ENCODE assay signal across 12 cellular contexts in genomic region chr7:139494835-139495568, GRCh38. TPM values are rescaled to one million over a fixed set of nuclear protein-coding genes. Genes with fewer than 3 reads are reported as not detected.
A peak's percentile ranks its signal among the peaks of the same experiment; 100 is the strongest.
DNase-seq lines count a peak whose midpoint lies in the region; ATAC-seq lines count a peak whose summit lies in the region.
"Had no signal": no experiment of that assay in that cellular context is flagged by ENCODE, and none has a peak within 500 bp of the region (broad histone marks: within the 10 kb centered on the region; RNA-seq: fewer than 3 reads in every experiment).

No MANE protein-coding gene starts in this region.

- CTCF ChIA-PET in activated CD8-positive, alpha-beta memory T cell treated with anti-CD3 and anti-CD28 coated beads, Interleukin-2, amount 10 ng/mL, durations not matched to agents 7 days and 5 days (lab: Charles Lee), result interaction anchor here (0.9 to 2.5 kb wide), 3 partner anchors 13 to 126 kb away, joined by 3 to 10 read pairs (median 4); no protein-coding TSS in a partner anchor

- peaks cover 2% of the 10 kb centered on the region for H3K9me3 Mint-ChIP-seq in activated CD8-positive, alpha-beta memory T cell treated with anti-CD3 and anti-CD28 coated beads, Interleukin-2, amount 10 ng/mL, durations not matched to agents 7 days and 5 days (ENCODE audit: low read depth)

- peak; percentile 70 for DNase-seq in activated CD8-positive, alpha-beta memory T cell treated with anti-CD3 and anti-CD28 coated beads, Interleukin-2, amount 10 ng/mL, durations not matched to agents 7 days and 5 days
- no peak for DNase-seq in activated CD8-positive, alpha-beta memory T cell treated with anti-CD3 and anti-CD28 coated beads for 24 hours
- DNase-seq in NCI-H1417 (lab: John Stamatoyannopoulos, UW) (peak; percentile 92 to 97 (median 96)), putamen (ENCODE audit: low spot score) (peak; percentile 39), HuH-7 (ENCODE audit: low spot score) (no peak), NCI-H524 treated with DMSO at 0.1 percent for 48 hours (lab: John Stamatoyannopoulos, UW) (no peak), cortex of kidney (lab: John Stamatoyannopoulos, UW) (no peak)
- DNase-seq: CD8-positive, alpha-beta memory T cell had no signal

- peak; percentile 85 for ATAC-seq in activated CD8-positive, alpha-beta memory T cell treated with anti-CD3 and anti-CD28 coated beads, Interleukin-2, amount 10 ng/mL, durations not matched to agents 7 days and 5 days
- ATAC-seq in GM21825 (IDR thresholded peaks at IDR 0.05; ENCODE audit: unreplicated experiment), result peak; percentile 90

- peaks cover 28% of the 10 kb centered on the region for H3K4me1 Mint-ChIP-seq in activated CD8-positive, alpha-beta memory T cell treated with anti-CD3 and anti-CD28 coated beads, Interleukin-2, amount 10 ng/mL, durations not matched to agents 7 days and 5 days

- H3K27ac Mint-ChIP-seq in activated CD8-positive, alpha-beta memory T cell treated with anti-CD3 and anti-CD28 coated beads, Interleukin-2, amount 10 ng/mL, durations not matched to agents 7 days and 5 days, result peak overlapping the region; percentile 64

- peaks cover 16% of the 10 kb centered on the region for H3K27me3 Mint-ChIP-seq in activated CD8-positive, alpha-beta memory T cell treated with anti-CD3 and anti-CD28 coated beads, Interleukin-2, amount 10 ng/mL, durations not matched to agents 7 days and 5 days

- no peak overlapping the region for H3K4me3 Mint-ChIP-seq in activated CD8-positive, alpha-beta memory T cell treated with anti-CD3 and anti-CD28 coated beads, Interleukin-2, amount 10 ng/mL, durations not matched to agents 7 days and 5 days
- H3K4me3 Mint-ChIP-seq: CD8-positive, alpha-beta memory T cell had no signal

- H3K36me3 Mint-ChIP-seq in activated CD8-positive, alpha-beta memory T cell treated with anti-CD3 and anti-CD28 coated beads, Interleukin-2, amount 10 ng/mL, durations not matched to agents 7 days and 5 days, result no peaks in the 10 kb centered on the region

RNA-seq across cellular contexts. Expression of gene KLRG2, which starts 11.5 kb away (rescaled TPM):
- under 1 TPM in 1 of 2 experiments, not detected in 1; 0.30 TPM for total RNA-seq in activated CD8-positive, alpha-beta memory T cell treated with anti-CD3 and anti-CD28 coated beads, Interleukin-2, amount 10 ng/mL, durations not matched to agents 7 days and 5 days

RNA-seq across cellular contexts. Expression of gene CLEC2L, which starts 28.5 kb away (rescaled TPM):
- total RNA-seq in activated CD8-positive, alpha-beta memory T cell treated with anti-CD3 and anti-CD28 coated beads, Interleukin-2, amount 10 ng/mL, durations not matched to agents 7 days and 5 days, result not detected
- total RNA-seq: astrocyte; CD8-positive, alpha-beta memory T cell; kidney epithelial cell; M059J had no signal

Comparison
In these comparisons a context has a peak if more than half of its experiments do, and no peak if none do; other contexts are left out.
1. DNase-seq: peak in activated CD8-positive, alpha-beta memory T cell treated with anti-CD3 and anti-CD28 coated beads, Interleukin-2, amount 10 ng/mL, durations not matched to agents 7 days and 5 days (single experiment), NCI-H1417 (3 of 3) and putamen (single experiment); none in activated CD8-positive, alpha-beta memory T cell treated with anti-CD3 and anti-CD28 coated beads for 24 hours (single experiment), HuH-7 (single experiment), NCI-H524 treated with DMSO at 0.1 percent for 48 hours (single experiment) and cortex of kidney (single experiment).